ENCODE assay signal across 8 cellular contexts in the genomic region with DNA sequence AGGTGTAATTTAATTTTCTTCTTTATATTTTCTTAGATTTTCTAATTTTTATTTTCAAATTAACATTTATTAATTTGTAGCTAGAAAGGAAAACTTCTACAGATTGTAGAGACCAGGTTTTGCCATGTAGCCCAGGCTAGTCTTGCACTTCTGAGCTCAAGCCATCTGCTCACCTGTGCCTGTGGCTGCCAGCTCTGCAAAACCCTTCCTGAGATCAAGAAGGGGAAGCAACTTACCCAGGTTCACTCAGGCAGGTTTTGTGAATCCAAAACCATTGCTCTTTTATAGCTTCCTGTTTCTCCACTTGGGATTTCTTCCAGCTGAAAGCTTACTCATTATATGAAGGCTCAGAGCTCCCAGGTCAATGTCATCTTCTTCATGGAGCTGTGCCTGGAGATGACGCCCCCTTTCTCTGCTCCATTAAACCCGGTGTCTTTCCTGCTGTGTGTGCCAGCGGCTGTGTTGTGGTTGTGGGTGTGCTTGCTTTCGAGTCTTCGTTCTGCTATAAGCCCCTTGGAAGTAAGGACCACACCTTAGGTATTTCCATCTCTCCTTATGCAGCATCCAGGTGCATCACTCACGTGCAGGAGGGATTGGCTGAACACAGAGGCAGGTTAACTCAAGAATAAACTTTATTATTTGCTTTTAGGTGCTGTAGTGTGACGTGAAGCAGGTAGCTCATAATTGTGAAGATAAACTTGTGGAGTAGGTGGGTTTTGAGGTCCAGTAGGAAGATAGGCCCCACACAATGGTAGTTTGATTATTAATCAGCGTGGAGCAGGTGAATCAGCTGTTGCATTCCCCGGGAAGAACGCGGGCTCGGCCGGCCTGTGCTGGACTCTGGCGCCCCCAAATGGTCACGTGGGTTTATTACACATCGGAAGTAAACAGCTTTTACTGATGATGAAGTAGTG. TPM values are rescaled to one million over a fixed set of nuclear protein-coding genes. Genes with fewer than 3 reads are reported as not detected.
DNase-seq lines count a peak whose midpoint lies in the region; ATAC-seq and TF ChIP-seq lines count a peak whose summit lies in the region.

No MANE protein-coding gene starts in this region.

- H3K9ac ChIP-seq in MM.1S (ENCODE audit: low read length), result no peak overlapping the region

- H3K4me2 ChIP-seq in MM.1S (ENCODE audit: low read depth, low read length), result peak overlapping the region; percentile 48; the same call in 1 of the 2 replicates

- H3K36me3 ChIP-seq in MM.1S (replicated peaks; ENCODE audit: insufficient read depth, low read length) (no peaks in the 10 kb centered on the region), RWPE2 (ENCODE audit: low read depth) (no peaks in the 10 kb centered on the region)

- no peaks in the 10 kb centered on the region for H3K9me2 ChIP-seq in MM.1S (replicated peaks; ENCODE audit: insufficient read depth, low read length)

- no peak overlapping the region for H3K27ac ChIP-seq in MM.1S (ENCODE audit: low read length)
- H3K27ac ChIP-seq in RWPE2 (ENCODE audit: poor library complexity, severe bottlenecking), result no peak overlapping the region
- H3K27ac ChIP-seq in substantia nigra (ENCODE audit: low read depth, low read length, poor library complexity, severe bottlenecking), result peak overlapping the region; percentile 17

- no peak overlapping the region for H3K27ac Mint-ChIP-seq in activated T-helper 2 cell treated with anti-CD3 and anti-CD28 coated beads, Interferon-gamma antibody, Interleukin-2, Interleukin-4, amounts not matched to agents 10 μg/mL and 5 μg/mL and 100 μg/mL, durations not matched to agents 14 hours and 24 hours and 36 hours

- peaks cover 6% of the 10 kb centered on the region for H3K4me1 Mint-ChIP-seq in activated T-helper 2 cell treated with anti-CD3 and anti-CD28 coated beads, Interferon-gamma antibody, Interleukin-2, Interleukin-4, amounts not matched to agents 10 μg/mL and 5 μg/mL and 100 μg/mL, durations not matched to agents 14 hours and 24 hours and 36 hours (ENCODE audit: low read depth)

- H3K36me3 Mint-ChIP-seq in activated T-helper 2 cell treated with anti-CD3 and anti-CD28 coated beads, Interferon-gamma antibody, Interleukin-2, Interleukin-4, amounts not matched to agents 10 μg/mL and 5 μg/mL and 100 μg/mL, durations not matched to agents 14 hours and 24 hours and 36 hours (ENCODE audit: low read depth), result no peaks in the 10 kb centered on the region

- H3K79me2 ChIP-seq in MM.1S (ENCODE audit: low read length), result no peaks in the 10 kb centered on the region

- peaks cover 6% of the 10 kb centered on the region; the same call in 1 of the 2 replicates for H3K4me1 ChIP-seq in MM.1S (ENCODE audit: low read length)
- no peaks in the 10 kb centered on the region for H3K4me1 ChIP-seq in RWPE2 (ENCODE audit: insufficient read depth, poor library complexity, severe bottlenecking)

- H3K9me3 Mint-ChIP-seq in activated T-helper 2 cell treated with anti-CD3 and anti-CD28 coated beads, Interferon-gamma antibody, Interleukin-2, Interleukin-4, amounts not matched to agents 10 μg/mL and 5 μg/mL and 100 μg/mL, durations not matched to agents 14 hours and 24 hours and 36 hours, result no peaks in the 10 kb centered on the region

- ATAC-seq in RWPE2 (ENCODE audit: low read depth), result peak; percentile 65

- H3K9me3 ChIP-seq in MM.1S (replicated peaks; ENCODE audit: insufficient read depth, low read length), result no peaks in the 10 kb centered on the region
- H3K9me3 ChIP-seq in RWPE2 (ENCODE audit: severe bottlenecking), result no peaks in the 10 kb centered on the region

- no peak overlapping the region for H3K4me3 Mint-ChIP-seq in activated T-helper 2 cell treated with anti-CD3 and anti-CD28 coated beads, Interferon-gamma antibody, Interleukin-2, Interleukin-4, amounts not matched to agents 10 μg/mL and 5 μg/mL and 100 μg/mL, durations not matched to agents 14 hours and 24 hours and 36 hours (ENCODE audit: low read depth)

- TF ChIP-seq CTCF in MM.1S (IDR thresholded peaks at IDR 0.05; ENCODE audit: low read length), result peak; percentile 92
- peak; percentile 93 for TF ChIP-seq CTCF in RWPE2 (IDR thresholded peaks at IDR 0.05; ENCODE audit: poor library complexity, severe bottlenecking)
- TF ChIP-seq CTCF in fibroblast of villous mesenchyme (IDR thresholded peaks at IDR 0.05; ENCODE audit: insufficient read depth, low read depth, low read length), result peak; percentile 86

- H2AFZ ChIP-seq in MM.1S (ENCODE audit: low read length), result peak overlapping the region; percentile 38; the same call in 1 of the 2 replicates

- no peaks in the 10 kb centered on the region for H3F3A ChIP-seq in MM.1S (ENCODE audit: insufficient read depth, low read length)

- intact Hi-C loops in activated T-helper 2 cell treated with anti-CD3 and anti-CD28 coated beads, Interferon-gamma antibody, Interleukin-2, Interleukin-4, amounts not matched to agents 10 μg/mL and 5 μg/mL and 100 μg/mL, durations not matched to agents 14 hours and 24 hours and 36 hours (cut with micrococcal nuclease), result loop anchor here (1.0 kb wide), 2 partner anchors 184 to 284 kb away; no protein-coding TSS in a partner anchor

- peaks cover 2% of the 10 kb centered on the region for H3K27me3 Mint-ChIP-seq in activated T-helper 2 cell treated with anti-CD3 and anti-CD28 coated beads, Interferon-gamma antibody, Interleukin-2, Interleukin-4, amounts not matched to agents 10 μg/mL and 5 μg/mL and 100 μg/mL, durations not matched to agents 14 hours and 24 hours and 36 hours (ENCODE audit: low read depth)

- H3K27me3 ChIP-seq in MM.1S (replicated peaks; ENCODE audit: insufficient read depth, low read length) (no peaks in the 10 kb centered on the region), RWPE2 (ENCODE audit: insufficient read depth, poor library complexity, severe bottlenecking) (no peaks in the 10 kb centered on the region)

- H4K20me1 ChIP-seq in MM.1S (ENCODE audit: insufficient read depth, low read length), result no peaks in the 10 kb centered on the region

- peak overlapping the region; percentile 8; the same call in 1 of the 2 replicates for H3K4me3 ChIP-seq in MM.1S (ENCODE audit: low read length)
- no peak overlapping the region for H3K4me3 ChIP-seq in RWPE2 (ENCODE audit: severe bottlenecking)
- no peak overlapping the region for H3K4me3 ChIP-seq in fibroblast of villous mesenchyme (ENCODE audit: low read depth, low read length)

- DNase-seq in DMS53 treated with DMSO at 0.1 percent for 48 hours (lab: John Stamatoyannopoulos, UW; ENCODE audit: unreplicated experiment) (peak; percentile 75), MM.1S (peak; percentile 49), RWPE2 (ENCODE audit: low spot score) (no peak), fibroblast of villous mesenchyme (ENCODE audit: low read depth) (peak; percentile 75), occipital lobe (lab: John Stamatoyannopoulos, UW) (peak; percentile 71), substantia nigra (lab: John Stamatoyannopoulos, UW) (peak in 48 of 49 donors; percentile 8 to 89 (median 74)), cortex of kidney (lab: John Stamatoyannopoulos, UW) (no peak)
- DNase-seq in activated T-helper 2 cell treated with anti-CD3 and anti-CD28 coated beads, Interferon-gamma antibody, Interleukin-2, Interleukin-4, amounts not matched to agents 10 μg/mL and 5 μg/mL and 100 μg/mL, durations not matched to agents 14 hours and 24 hours and 36 hours (ENCODE audit: low spot score), result peak; percentile 65

RNA-seq across cellular contexts. Expression of a gene that starts 42.2 kb away (rescaled TPM):
- 105 and 108 TPM in 2 replicates for total RNA-seq in activated T-helper 2 cell treated with anti-CD3 and anti-CD28 coated beads, Interferon-gamma antibody, Interleukin-2, Interleukin-4, amounts not matched to agents 10 μg/mL and 5 μg/mL and 100 μg/mL, durations not matched to agents 14 hours and 24 hours and 36 hours
- 26.7 and 39.3 TPM in 2 replicates for total RNA-seq in fibroblast of villous mesenchyme
- 25.1 TPM for total RNA-seq in occipital lobe

Comparison
In these comparisons a context has a peak if more than half of its experiments do, and no peak if none do; other contexts are left out.
1. DNase-seq: peak in DMS53 treated with DMSO at 0.1 percent for 48 hours (single experiment), MM.1S (single experiment), activated T-helper 2 cell treated with anti-CD3 and anti-CD28 coated beads, Interferon-gamma antibody, Interleukin-2, Interleukin-4, amounts not matched to agents 10 μg/mL and 5 μg/mL and 100 μg/mL, durations not matched to agents 14 hours and 24 hours and 36 hours (single experiment), fibroblast of villous mesenchyme (single experiment), occipital lobe (single experiment) and substantia nigra (48 of 49); none in RWPE2 (single experiment) and cortex of kidney (single experiment).
2. Peak in every context shown above with its lines, with median percentiles within 50 percentile points of each other: CTCF ChIP-seq.